ENCODE assay signal across 8 cellular contexts in the genomic region with DNA sequence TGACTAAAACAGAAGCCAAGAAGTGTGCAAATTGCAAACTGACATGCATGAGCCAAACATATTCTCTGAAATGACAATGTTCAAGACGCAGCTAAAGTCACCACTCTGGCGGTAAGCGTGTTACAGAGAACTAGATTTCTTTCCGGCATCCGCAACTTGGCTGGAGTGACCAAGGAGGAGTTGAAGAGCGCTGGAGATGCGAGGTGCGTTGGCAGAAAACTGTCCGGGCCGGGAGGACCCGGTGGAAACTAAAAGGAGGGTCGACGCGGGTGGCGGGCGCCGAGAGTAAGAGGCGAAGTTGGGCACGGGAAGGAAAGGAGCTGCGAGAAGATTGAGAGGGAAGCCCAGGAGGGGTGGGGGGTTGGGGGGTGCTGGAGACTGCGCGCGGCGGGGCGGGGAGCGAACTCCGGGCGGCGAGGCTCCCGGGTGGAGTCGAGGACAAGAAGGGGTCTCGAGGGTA. TPM values are rescaled to one million over a fixed set of nuclear protein-coding genes. Genes with fewer than 3 reads are reported as not detected.
DNase-seq lines count a peak whose midpoint lies in the region; ATAC-seq and FAIRE-seq lines count a peak whose summit lies in the region.

No MANE protein-coding gene starts in this region.

- H3K4me1 ChIP-seq in mononuclear cell (ENCODE audit: insufficient read depth, low read length) = peaks cover 57% of the 10 kb centered on the region

- FAIRE-seq in urothelium cell line (lab: Jason Lieb, UNC) = no peak

- H3K27me3 ChIP-seq in mononuclear cell (ENCODE audit: insufficient read depth, low read length) = no peaks in the 10 kb centered on the region

- DNase-seq in activated T-cell treated with anti-CD3 and anti-CD28 coated beads for 48 hours (ENCODE audit: low read depth) (peak; percentile 27), activated T-cell treated with anti-CD3 and anti-CD28 coated beads for 4 hours (no peak), UCSD-AML1 (lab: John Stamatoyannopoulos, UW; ENCODE audit: unreplicated experiment) (peak; percentile 49), dermis blood vessel endothelial cell (peak; percentile 62), urothelium cell line (ENCODE audit: low spot score) (peak; percentile 21), NCI-H187 treated with DMSO at 0.1 percent for 48 hours (lab: John Stamatoyannopoulos, UW) (no peak)

- H3K4me3 ChIP-seq in mononuclear cell (ENCODE audit: low read length) = peak overlapping the region; percentile 53

- H3K9me3 ChIP-seq in mononuclear cell (ENCODE audit: low read depth, low read length) = no peaks in the 10 kb centered on the region

- ATAC-seq in HG03432 (IDR thresholded peaks at IDR 0.05; ENCODE audit: unreplicated experiment) = peak; percentile 20

RNA-seq across cellular contexts. Expression of a gene that starts 0.8 kb away (rescaled TPM):
- total RNA-seq in dermis blood vessel endothelial cell = 74.2 and 91.2 TPM in 2 replicates
- total RNA-seq in mononuclear cell = 54.3 TPM

RNA-seq across cellular contexts. Expression of a gene that starts 52.0 kb away (rescaled TPM):
- 14.0 and 14.5 TPM in 2 replicates for total RNA-seq in dermis blood vessel endothelial cell
- total RNA-seq in mononuclear cell = 15.1 TPM

Comparison
In these comparisons a context has a peak if more than half of its experiments do, and no peak if none do; other contexts are left out.
1. DNase-seq: peak in activated T-cell treated with anti-CD3 and anti-CD28 coated beads for 48 hours (single experiment), UCSD-AML1 (single experiment), dermis blood vessel endothelial cell (single experiment) and urothelium cell line (single experiment); none in activated T-cell treated with anti-CD3 and anti-CD28 coated beads for 4 hours (single experiment) and NCI-H187 treated with DMSO at 0.1 percent for 48 hours (single experiment).